Comparison of ENCODE assay signal across 14 cellular contexts in genomic region chr7:144239365-144239764, GRCh38. TPM values are rescaled to one million over a fixed set of nuclear protein-coding genes. Genes with fewer than 3 reads are reported as not detected.
"Had no signal": no experiment of that assay in that cellular context is flagged by ENCODE, and none has a peak within 500 bp of the region (broad histone marks: within the 10 kb centered on the region; RNA-seq: fewer than 3 reads in every experiment).

Gene OR2A42, minus strand, starts transcription at chr7:144239605. Its CDS starts 6,762 bp downstream, at chr7:144232843.

RNA-seq across cellular contexts. Expression of gene OR2A42, which starts in this region (rescaled TPM):
- total RNA-seq: left colon, left lobe of liver, left lung, left ventricle myocardium inferior, left ventricle myocardium superior, liver, lower lobe of right lung, lung microvascular endothelial cell, mammary epithelial cell, mesenteric fat pad, mucosa of gallbladder, myocyte had no signal
- polyA plus RNA-seq: immature natural killer cell, keratinocyte, liver, mammary epithelial cell had no signal
